ENCODE assay signal across 10 cellular contexts in genomic region chr11:9001736-9002135, GRCh38. TPM values are rescaled to one million over a fixed set of nuclear protein-coding genes. Genes with fewer than 3 reads are reported as not detected.
DNase-seq lines count a peak whose midpoint lies in the region; ATAC-seq and TF ChIP-seq lines count a peak whose summit lies in the region.
"Had no signal": no experiment of that assay in that cellular context is flagged by ENCODE, and none has a peak within 500 bp of the region (broad histone marks: within the 10 kb centered on the region; RNA-seq: fewer than 3 reads in every experiment).

No MANE protein-coding gene starts in this region.

- H3K9me3 Mint-ChIP-seq in activated T-helper 2 cell treated with anti-CD3 and anti-CD28 coated beads, Interferon-gamma antibody, Interleukin-2, Interleukin-4, amounts not matched to agents 10 μg/mL and 5 μg/mL and 100 μg/mL, durations not matched to agents 14 hours and 24 hours and 36 hours = no peaks in the 10 kb centered on the region

- intact Hi-C loops in activated T-helper 2 cell treated with anti-CD3 and anti-CD28 coated beads, Interferon-gamma antibody, Interleukin-2, Interleukin-4, amounts not matched to agents 10 μg/mL and 5 μg/mL and 100 μg/mL, durations not matched to agents 14 hours and 24 hours and 36 hours (cut with micrococcal nuclease) = loop anchor here (2.0 to 5.0 kb wide), 4 partner anchors 59 to 461 kb away; partner anchors contain the start of genes AKIP1 and ZNF143

- peaks cover 33% of the 10 kb centered on the region for H3K27me3 Mint-ChIP-seq in activated T-helper 2 cell treated with anti-CD3 and anti-CD28 coated beads, Interferon-gamma antibody, Interleukin-2, Interleukin-4, amounts not matched to agents 10 μg/mL and 5 μg/mL and 100 μg/mL, durations not matched to agents 14 hours and 24 hours and 36 hours (ENCODE audit: low read depth)

- H3K4me1 Mint-ChIP-seq in activated T-helper 2 cell treated with anti-CD3 and anti-CD28 coated beads, Interferon-gamma antibody, Interleukin-2, Interleukin-4, amounts not matched to agents 10 μg/mL and 5 μg/mL and 100 μg/mL, durations not matched to agents 14 hours and 24 hours and 36 hours (ENCODE audit: low read depth) = peaks cover 29% of the 10 kb centered on the region

- DNase-seq in AG10803 (ENCODE audit: low read depth) = peak; percentile 80
- DNase-seq in NCI-H460 (ENCODE audit: extremely low read depth, low read depth) = peak; percentile 78
- peak; percentile 41 for DNase-seq in activated T-helper 2 cell treated with anti-CD3 and anti-CD28 coated beads, Interferon-gamma antibody, Interleukin-2, Interleukin-4, amounts not matched to agents 10 μg/mL and 5 μg/mL and 100 μg/mL, durations not matched to agents 14 hours and 24 hours and 36 hours (ENCODE audit: low spot score)
- peak; percentile 27 for DNase-seq in medulla oblongata (ENCODE audit: extremely low spot score)
- no peak for DNase-seq in iPS-NIHi11 (ENCODE audit: low spot score)
- DNase-seq: heart right ventricle, NCI-H345 had no signal

- H3K4me3 ChIP-seq in AG10803 (ENCODE audit: low read length) = no peak overlapping the region
- H3K4me3 ChIP-seq: heart right ventricle had no signal

- no peak overlapping the region for H3K4me3 Mint-ChIP-seq in activated T-helper 2 cell treated with anti-CD3 and anti-CD28 coated beads, Interferon-gamma antibody, Interleukin-2, Interleukin-4, amounts not matched to agents 10 μg/mL and 5 μg/mL and 100 μg/mL, durations not matched to agents 14 hours and 24 hours and 36 hours (ENCODE audit: low read depth)

- ATAC-seq in HG02678 (IDR thresholded peaks at IDR 0.05; ENCODE audit: unreplicated experiment) (no peak), GM18867 (IDR thresholded peaks at IDR 0.05; ENCODE audit: unreplicated experiment) (no peak), GM19452 (IDR thresholded peaks at IDR 0.05; ENCODE audit: unreplicated experiment) (no peak)

- peak overlapping the region; percentile 38 for H3K27ac Mint-ChIP-seq in activated T-helper 2 cell treated with anti-CD3 and anti-CD28 coated beads, Interferon-gamma antibody, Interleukin-2, Interleukin-4, amounts not matched to agents 10 μg/mL and 5 μg/mL and 100 μg/mL, durations not matched to agents 14 hours and 24 hours and 36 hours

- H3K36me3 Mint-ChIP-seq in activated T-helper 2 cell treated with anti-CD3 and anti-CD28 coated beads, Interferon-gamma antibody, Interleukin-2, Interleukin-4, amounts not matched to agents 10 μg/mL and 5 μg/mL and 100 μg/mL, durations not matched to agents 14 hours and 24 hours and 36 hours (ENCODE audit: low read depth) = no peaks in the 10 kb centered on the region

- no peak for TF ChIP-seq CTCF in AG10803 (conservative IDR thresholded peaks at IDR 0.05; ENCODE audit: low read length)

RNA-seq across cellular contexts. Expression of gene NRIP3, which starts 2.1 kb away (rescaled TPM):
- total RNA-seq in NCI-H460 (2014; rRNA removed; shearing (Covaris generic)) = 13.5 and 14.8 TPM in 2 replicates
- polyA plus RNA-seq in NCI-H460 (2014; cell fraction: nucleus; rRNA removed) = 27.0 and 54.7 TPM in 2 replicates
- total RNA-seq in activated T-helper 2 cell treated with anti-CD3 and anti-CD28 coated beads, Interferon-gamma antibody, Interleukin-2, Interleukin-4, amounts not matched to agents 10 μg/mL and 5 μg/mL and 100 μg/mL, durations not matched to agents 14 hours and 24 hours and 36 hours = 5.0 and 5.5 TPM in 2 replicates

RNA-seq across cellular contexts. Expression of gene TMEM9B, which starts 37.5 kb away (rescaled TPM):
- 21.0 and 23.2 TPM in 2 replicates for total RNA-seq in NCI-H460 (2014; rRNA removed; shearing (Covaris generic))
- 21.1 and 30.6 TPM in 2 replicates for polyA plus RNA-seq in NCI-H460 (2014; cell fraction: nucleus; rRNA removed)
- total RNA-seq in activated T-helper 2 cell treated with anti-CD3 and anti-CD28 coated beads, Interferon-gamma antibody, Interleukin-2, Interleukin-4, amounts not matched to agents 10 μg/mL and 5 μg/mL and 100 μg/mL, durations not matched to agents 14 hours and 24 hours and 36 hours = 20.8 and 21.9 TPM in 2 replicates

RNA-seq across cellular contexts. Expression of gene ASCL3, which starts 58.9 kb away (rescaled TPM):
- not detected in 2 replicates for total RNA-seq in NCI-H460 (2014; rRNA removed; shearing (Covaris generic))
- polyA plus RNA-seq in NCI-H460 (2014; cell fraction: nucleus; rRNA removed) = not detected in 2 replicates
- not detected in 2 replicates for total RNA-seq in activated T-helper 2 cell treated with anti-CD3 and anti-CD28 coated beads, Interferon-gamma antibody, Interleukin-2, Interleukin-4, amounts not matched to agents 10 μg/mL and 5 μg/mL and 100 μg/mL, durations not matched to agents 14 hours and 24 hours and 36 hours
- total RNA-seq: heart right ventricle had no signal
- polyA plus RNA-seq: heart right ventricle had no signal
